1 cellular context compared by ENCODE assay signal in the genomic region with DNA sequence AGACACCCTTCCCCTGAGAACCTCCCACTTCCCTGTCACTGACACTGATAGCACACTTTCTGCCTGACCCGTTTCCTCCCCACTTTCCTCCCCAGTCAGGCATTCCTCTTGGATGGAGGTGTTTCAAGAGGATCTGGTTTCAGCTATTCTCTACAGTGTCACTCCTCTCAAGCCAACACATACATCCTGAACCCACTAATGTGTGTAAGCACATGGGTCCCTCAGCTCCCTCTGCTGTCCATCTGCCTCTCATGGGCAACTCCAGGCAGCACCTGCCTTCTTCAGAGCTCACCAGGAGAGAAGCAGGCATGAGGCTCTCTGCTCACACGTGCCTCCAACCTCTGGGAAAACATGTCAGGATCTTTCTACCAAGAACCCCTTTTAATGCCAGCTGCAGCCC.
TF ChIP-seq lines count a peak whose summit lies in the region.

No MANE protein-coding gene starts in this region.

TF ChIP-seq in GM23338, 12 proteins besides CTCF, POLR2A, EP300 and RAD21 (continued from another document):
- TF ChIP-seq ZNF462 (CRISPR knock-in tag; IDR thresholded peaks at IDR 0.05) = no peak
- TF ChIP-seq CREB1 (CRISPR knock-in tag; IDR thresholded peaks at IDR 0.05; ENCODE audit: low read depth) = no peak
- no peak for TF ChIP-seq JUNB (IDR thresholded peaks at IDR 0.05; ENCODE audit: unreplicated experiment)
- no peak for TF ChIP-seq ZNF331 (CRISPR knock-in tag; IDR thresholded peaks at IDR 0.05; ENCODE audit: low read depth)
- TF ChIP-seq NANOG (IDR thresholded peaks at IDR 0.05; ENCODE audit: borderline replicate concordance) = no peak
- no peak for TF ChIP-seq POLR2AphosphoS5 (IDR thresholded peaks at IDR 0.05; ENCODE audit: low read depth)
- no peak for TF ChIP-seq EZH2phosphoT487 (IDR thresholded peaks at IDR 0.05; ENCODE audit: unreplicated experiment)
